In genomic region chr16:11254913-11255736, GRCh38 we compare ENCODE assay signal across 8 cellular contexts. TPM values are rescaled to one million over a fixed set of nuclear protein-coding genes. Genes with fewer than 3 reads are reported as not detected.
DNase-seq lines count a peak whose midpoint lies in the region; ATAC-seq and TF ChIP-seq lines count a peak whose summit lies in the region.

No MANE protein-coding gene starts in this region.

- peaks cover 4% of the 10 kb centered on the region for H3K27me3 Mint-ChIP-seq in activated naive CD4-positive, alpha-beta T cell treated with anti-CD3 and anti-CD28 coated beads, Interleukin-2, amount 10 ng/mL, durations not matched to agents 7 days and 5 days

- ATAC-seq in HG02588 (IDR thresholded peaks at IDR 0.05; ENCODE audit: unreplicated experiment) (peak; percentile 2), left cardiac atrium (peak; percentile 1 to 5), GM19467 (IDR thresholded peaks at IDR 0.05; ENCODE audit: unreplicated experiment) (no peak)

- H3K4me3 ChIP-seq in GM12865 (ENCODE audit: low read depth, low read length): peak overlapping the region; percentile 68
- H3K4me3 ChIP-seq in retinal pigment epithelial cell (ENCODE audit: low read length): peak overlapping the region; percentile 46

- H3K27ac Mint-ChIP-seq in activated naive CD4-positive, alpha-beta T cell treated with anti-CD3 and anti-CD28 coated beads, Interleukin-2, amount 10 ng/mL, durations not matched to agents 7 days and 5 days: peak overlapping the region; percentile 91

- peaks cover 48% of the 10 kb centered on the region for H3K36me3 Mint-ChIP-seq in activated naive CD4-positive, alpha-beta T cell treated with anti-CD3 and anti-CD28 coated beads, Interleukin-2, amount 10 ng/mL, durations not matched to agents 7 days and 5 days

- CTCF ChIA-PET in activated naive CD4-positive, alpha-beta T cell treated with anti-CD3 and anti-CD28 coated beads, Interleukin-2, amount 10 ng/mL, durations not matched to agents 7 days and 5 days (lab: Charles Lee): interaction anchor here (0.5 to 9.6 kb wide), 28 partner anchors 9 to 302 kb away, joined by 3 to 132 read pairs (median 4); no protein-coding TSS in a partner anchor

- H3K4me1 Mint-ChIP-seq in activated naive CD4-positive, alpha-beta T cell treated with anti-CD3 and anti-CD28 coated beads, Interleukin-2, amount 10 ng/mL, durations not matched to agents 7 days and 5 days: peaks cover 61% of the 10 kb centered on the region

- DNase-seq in GM12865 (ENCODE audit: low read depth) (peak; percentile 83), OCI-M1 (lab: John Stamatoyannopoulos, UW) (peak; percentile 36), left cardiac atrium (peak; percentile 55), retinal pigment epithelial cell (ENCODE audit: low read depth) (no peak), NCI-H1436 treated with DMSO at 0.1 percent for 48 hours (lab: John Stamatoyannopoulos, UW) (no peak)
- DNase-seq in activated naive CD4-positive, alpha-beta T cell treated with anti-CD3 and anti-CD28 coated beads, Interleukin-2, amount 10 ng/mL, durations not matched to agents 7 days and 5 days: peak; percentile 77

- H3K9me3 Mint-ChIP-seq in activated naive CD4-positive, alpha-beta T cell treated with anti-CD3 and anti-CD28 coated beads, Interleukin-2, amount 10 ng/mL, durations not matched to agents 7 days and 5 days: no peaks in the 10 kb centered on the region

- intact Hi-C loops in left cardiac atrium (cut with DNase I): loop anchor here (5.0 to 10.0 kb wide), 4 partner anchors 80 to 283 kb away; no protein-coding TSS in a partner anchor

- TF ChIP-seq CTCF in GM12865 (IDR thresholded peaks at IDR 0.05; ENCODE audit: insufficient read depth, low read depth, low read length, missing control alignments) (peak; percentile 28), retinal pigment epithelial cell (conservative IDR thresholded peaks at IDR 0.05; ENCODE audit: low read depth, low read length) (no peak)

- H3K4me3 Mint-ChIP-seq in activated naive CD4-positive, alpha-beta T cell treated with anti-CD3 and anti-CD28 coated beads, Interleukin-2, amount 10 ng/mL, durations not matched to agents 7 days and 5 days: peak overlapping the region; percentile 98

RNA-seq across cellular contexts. Expression of gene SOCS1, which starts 0.9 kb away (rescaled TPM):
- total RNA-seq in left cardiac atrium: 1 to 10 TPM; 5.8 to 8.8 TPM

RNA-seq across cellular contexts. Expression of gene TNP2, which starts 14.0 kb away (rescaled TPM):
- total RNA-seq in left cardiac atrium: not detected

RNA-seq across cellular contexts. Expression of gene PRM3, which starts 18.3 kb away (rescaled TPM):
- not detected for total RNA-seq in left cardiac atrium

RNA-seq across cellular contexts. Expression of gene PRM2, which starts 21.2 kb away (rescaled TPM):
- total RNA-seq in left cardiac atrium: not detected

RNA-seq across cellular contexts. Expression of gene PRM1, which starts 26.0 kb away (rescaled TPM):
- not detected for total RNA-seq in left cardiac atrium

Comparison
In these comparisons a context has a peak if more than half of its experiments do, and no peak if none do; other contexts are left out.
1. DNase-seq: peak in GM12865 (single experiment), OCI-M1 (single experiment), activated naive CD4-positive, alpha-beta T cell treated with anti-CD3 and anti-CD28 coated beads, Interleukin-2, amount 10 ng/mL, durations not matched to agents 7 days and 5 days (single experiment) and left cardiac atrium (single experiment); none in retinal pigment epithelial cell (single experiment) and NCI-H1436 treated with DMSO at 0.1 percent for 48 hours (single experiment).